12 cellular contexts compared by ENCODE assay signal in the genomic region with DNA sequence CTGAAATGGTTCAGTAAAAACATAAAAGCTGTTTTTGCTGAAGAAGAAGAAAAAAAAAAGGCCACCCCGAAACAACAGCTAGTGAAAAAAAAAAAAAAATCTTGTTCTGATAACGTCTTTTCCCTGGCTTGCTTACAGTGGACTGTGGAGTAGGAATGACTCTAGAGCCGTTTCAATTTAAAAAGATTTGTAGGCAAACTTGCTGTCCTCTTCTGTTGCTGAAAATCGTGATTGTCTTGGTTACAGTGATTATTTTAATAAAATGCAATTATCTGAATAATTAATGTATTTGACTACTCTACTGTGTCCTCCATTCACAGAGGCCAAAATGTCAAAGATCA.
DNase-seq lines count a peak whose midpoint lies in the region; ATAC-seq and TF ChIP-seq lines count a peak whose summit lies in the region.
"Had no signal": no experiment of that assay in that cellular context is flagged by ENCODE, and none has a peak within 500 bp of the region (broad histone marks: within the 10 kb centered on the region; RNA-seq: fewer than 3 reads in every experiment).

No MANE protein-coding gene starts in this region.

- H3K27me3 Mint-ChIP-seq in mesothelial cell of epicardium (ENCODE audit: low read depth), result no peaks in the 10 kb centered on the region
- H3K27me3 Mint-ChIP-seq in effector memory CD8-positive, alpha-beta T cell, result no peaks in the 10 kb centered on the region
- peaks cover 7% of the 10 kb centered on the region for H3K27me3 Mint-ChIP-seq in activated CD4-positive, alpha-beta T cell treated with anti-CD3 and anti-CD28 coated beads, Interleukin-2, amount 10 ng/mL, durations not matched to agents 24 days and 14 days
- H3K27me3 Mint-ChIP-seq: stimulated activated naive B cell treated with anti-CD40 and anti-IgM and Interleukin-4, amounts not matched to agents 10 μg/mL and 1 μg/mL and 100 μg/mL, for 72 hours had no signal

- peak overlapping the region; percentile 91 for H3K27ac Mint-ChIP-seq in mesothelial cell of epicardium
- H3K27ac Mint-ChIP-seq in effector memory CD8-positive, alpha-beta T cell, result no peak overlapping the region
- H3K27ac Mint-ChIP-seq in activated CD4-positive, alpha-beta T cell treated with anti-CD3 and anti-CD28 coated beads, Interleukin-2, amount 10 ng/mL, durations not matched to agents 24 days and 14 days, result no peak overlapping the region
- H3K27ac Mint-ChIP-seq: stimulated activated naive B cell treated with anti-CD40 and anti-IgM and Interleukin-4, amounts not matched to agents 10 μg/mL and 1 μg/mL and 100 μg/mL, for 72 hours had no signal

- intact Hi-C loops in esophagus muscularis mucosa (cut with DNase I), result no loop called here
- intact Hi-C loops in activated CD4-positive, alpha-beta T cell treated with anti-CD3 and anti-CD28 coated beads, Interleukin-2, amount 10 ng/mL, durations not matched to agents 24 days and 14 days (cut with micrococcal nuclease), result no loop called here
- intact Hi-C loops in psoas muscle (cut with DNase I), result no loop called here

- no peak for TF ChIP-seq EP300 in esophagus muscularis mucosa (IDR thresholded peaks at IDR 0.05)

- no peaks in the 10 kb centered on the region for H3K36me3 ChIP-seq in Loucy (ENCODE audit: insufficient read depth, low read length)
- no peaks in the 10 kb centered on the region for H3K36me3 ChIP-seq in esophagus muscularis mucosa
- no peaks in the 10 kb centered on the region for H3K36me3 ChIP-seq in psoas muscle (ENCODE audit: insufficient read depth in 1 of 2, low read depth in 1 of 2)
- H3K36me3 ChIP-seq: right lobe of liver had no signal

- no peaks in the 10 kb centered on the region for H3K79me2 ChIP-seq in Loucy (ENCODE audit: insufficient read depth, low read length)

- 36% methylated on average over 4 of the region's 4 CpGs for WGBS in esophagus muscularis mucosa
- WGBS in psoas muscle, 3 donors, result 31 to 47% (median 41%) methylated on average over 4 of the region's 4 CpGs

- no peaks in the 10 kb centered on the region for H3K9me2 ChIP-seq in Loucy (replicated peaks; ENCODE audit: low read depth, low read length)

- H3K4me1 ChIP-seq in Loucy (ENCODE audit: insufficient read depth, low read length, poor library complexity, severe bottlenecking) (peaks cover 30% of the 10 kb centered on the region), esophagus muscularis mucosa (peaks cover 13 to 64% (median 60%) of the 10 kb centered on the region in 4 donors), psoas muscle (peaks cover 12% of the 10 kb centered on the region)

- no peak for TF ChIP-seq POLR2A in esophagus muscularis mucosa (IDR thresholded peaks at IDR 0.05; ENCODE audit: low read depth)

- no peak for TF ChIP-seq CTCF in Loucy (conservative IDR thresholded peaks at IDR 0.05; ENCODE audit: low read length)
- no peak for TF ChIP-seq CTCF in esophagus muscularis mucosa (IDR thresholded peaks at IDR 0.05)
- TF ChIP-seq CTCF in mesothelial cell of epicardium (IDR thresholded peaks at IDR 0.05; ENCODE audit: unreplicated experiment), result no peak
- TF ChIP-seq CTCF in psoas muscle (IDR thresholded peaks at IDR 0.05), result no peak

- DNase-seq in esophagus muscularis mucosa (ENCODE audit: extremely low spot score), result no peak
- no peak for DNase-seq in mesothelial cell of epicardium (ENCODE audit: low spot score in 2 of 2, unreplicated experiment in 2 of 2)
- no peak for DNase-seq in substantia nigra (lab: John Stamatoyannopoulos, UW)
- DNase-seq in effector memory CD8-positive, alpha-beta T cell, result no peak
- DNase-seq in SHP77 treated with DMSO at 0.1 percent for 48 hours (lab: John Stamatoyannopoulos, UW), result no peak
- DNase-seq in activated CD4-positive, alpha-beta T cell treated with anti-CD3 and anti-CD28 coated beads, Interleukin-2, amount 10 ng/mL, durations not matched to agents 24 days and 14 days, result no peak
- DNase-seq in psoas muscle, result no peak
- DNase-seq: activated T-cell treated with anti-CD3 and anti-CD28 coated beads, Interleukin-2, amount 50 U/mL, for 1 hour; DMS153; right lobe of liver; stimulated activated naive B cell treated with anti-CD40 and anti-IgM and Interleukin-4, amounts not matched to agents 10 μg/mL and 1 μg/mL and 100 μg/mL, for 72 hours had no signal

- no peaks in the 10 kb centered on the region for H3K9me3 Mint-ChIP-seq in mesothelial cell of epicardium
- no peaks in the 10 kb centered on the region for H3K9me3 Mint-ChIP-seq in effector memory CD8-positive, alpha-beta T cell
- no peaks in the 10 kb centered on the region for H3K9me3 Mint-ChIP-seq in activated CD4-positive, alpha-beta T cell treated with anti-CD3 and anti-CD28 coated beads, Interleukin-2, amount 10 ng/mL, durations not matched to agents 24 days and 14 days
- H3K9me3 Mint-ChIP-seq: stimulated activated naive B cell treated with anti-CD40 and anti-IgM and Interleukin-4, amounts not matched to agents 10 μg/mL and 1 μg/mL and 100 μg/mL, for 72 hours had no signal

- H3K36me3 Mint-ChIP-seq in mesothelial cell of epicardium, result no peaks in the 10 kb centered on the region
- H3K36me3 Mint-ChIP-seq in effector memory CD8-positive, alpha-beta T cell (ENCODE audit: insufficient read depth), result no peaks in the 10 kb centered on the region
- H3K36me3 Mint-ChIP-seq in activated CD4-positive, alpha-beta T cell treated with anti-CD3 and anti-CD28 coated beads, Interleukin-2, amount 10 ng/mL, durations not matched to agents 24 days and 14 days (ENCODE audit: low read depth), result no peaks in the 10 kb centered on the region
- H3K36me3 Mint-ChIP-seq: stimulated activated naive B cell treated with anti-CD40 and anti-IgM and Interleukin-4, amounts not matched to agents 10 μg/mL and 1 μg/mL and 100 μg/mL, for 72 hours had no signal

- H3K27me3 ChIP-seq in Loucy (ENCODE audit: insufficient read depth, low read length, poor library complexity, severe bottlenecking) (no peaks in the 10 kb centered on the region), esophagus muscularis mucosa (no peaks in the 10 kb centered on the region), psoas muscle (ENCODE audit: insufficient read depth in 3 of 3, low read length in 2 of 3) (no peaks in the 10 kb centered on the region)
- H3K27me3 ChIP-seq: right lobe of liver had no signal

- H3K4me3 Mint-ChIP-seq in mesothelial cell of epicardium, result no peak overlapping the region
- no peak overlapping the region for H3K4me3 Mint-ChIP-seq in effector memory CD8-positive, alpha-beta T cell
- no peak overlapping the region for H3K4me3 Mint-ChIP-seq in activated CD4-positive, alpha-beta T cell treated with anti-CD3 and anti-CD28 coated beads, Interleukin-2, amount 10 ng/mL, durations not matched to agents 24 days and 14 days
- H3K4me3 Mint-ChIP-seq: stimulated activated naive B cell treated with anti-CD40 and anti-IgM and Interleukin-4, amounts not matched to agents 10 μg/mL and 1 μg/mL and 100 μg/mL, for 72 hours had no signal

- no peaks in the 10 kb centered on the region for H3F3A ChIP-seq in Loucy (ENCODE audit: low read depth)

- H3K4me2 ChIP-seq in Loucy (ENCODE audit: low read depth, low read length, poor library complexity, severe bottlenecking), result no peak overlapping the region

- no peak overlapping the region for H3K4me3 ChIP-seq in Loucy (ENCODE audit: low read length, poor library complexity, severe bottlenecking)
- H3K4me3 ChIP-seq in esophagus muscularis mucosa, result peak overlapping the region in 2 of 4 donors; percentile 16 to 30
- no peak overlapping the region for H3K4me3 ChIP-seq in psoas muscle

- peaks cover 60% of the 10 kb centered on the region for H3K4me1 Mint-ChIP-seq in mesothelial cell of epicardium
- no peaks in the 10 kb centered on the region for H3K4me1 Mint-ChIP-seq in effector memory CD8-positive, alpha-beta T cell (ENCODE audit: low read depth in 2 of 2)
- H3K4me1 Mint-ChIP-seq in activated CD4-positive, alpha-beta T cell treated with anti-CD3 and anti-CD28 coated beads, Interleukin-2, amount 10 ng/mL, durations not matched to agents 24 days and 14 days, result peaks cover 5% of the 10 kb centered on the region
- H3K4me1 Mint-ChIP-seq: stimulated activated naive B cell treated with anti-CD40 and anti-IgM and Interleukin-4, amounts not matched to agents 10 μg/mL and 1 μg/mL and 100 μg/mL, for 72 hours had no signal

- H4K20me1 ChIP-seq in Loucy (ENCODE audit: insufficient read depth, low read length, poor library complexity, severe bottlenecking), result no peaks in the 10 kb centered on the region

- no peak overlapping the region for H3K9ac ChIP-seq in Loucy (ENCODE audit: low read depth, low read length, poor library complexity, severe bottlenecking)

- ATAC-seq in effector memory CD8-positive, alpha-beta T cell (replicated peaks), result no peak
- ATAC-seq in psoas muscle, result no peak
- ATAC-seq: stimulated activated naive B cell treated with anti-CD40 and anti-IgM and Interleukin-4, amounts not matched to agents 10 μg/mL and 1 μg/mL and 100 μg/mL, for 72 hours had no signal

- H3K27ac ChIP-seq in esophagus muscularis mucosa (replicated peaks in 1 of 4) (peak overlapping the region; percentile 72 to 79 (median 74)), substantia nigra (ENCODE audit: low read depth, low read length, poor library complexity, severe bottlenecking) (peak overlapping the region; percentile 4), psoas muscle (no peak overlapping the region)

- 0 out of 2 replicates have a peak overlapping the region, but pooled peaks have one; percentile 48 for H2AFZ ChIP-seq in Loucy (ENCODE audit: low read length)

- H3K9me3 ChIP-seq in Loucy (ENCODE audit: insufficient read depth, low read depth, low read length) (no peaks in the 10 kb centered on the region), esophagus muscularis mucosa (no peaks in the 10 kb centered on the region), psoas muscle (no peaks in the 10 kb centered on the region)
- H3K9me3 ChIP-seq: right lobe of liver had no signal
